ENCODE assay signal across 8 cellular contexts in the genomic region with DNA sequence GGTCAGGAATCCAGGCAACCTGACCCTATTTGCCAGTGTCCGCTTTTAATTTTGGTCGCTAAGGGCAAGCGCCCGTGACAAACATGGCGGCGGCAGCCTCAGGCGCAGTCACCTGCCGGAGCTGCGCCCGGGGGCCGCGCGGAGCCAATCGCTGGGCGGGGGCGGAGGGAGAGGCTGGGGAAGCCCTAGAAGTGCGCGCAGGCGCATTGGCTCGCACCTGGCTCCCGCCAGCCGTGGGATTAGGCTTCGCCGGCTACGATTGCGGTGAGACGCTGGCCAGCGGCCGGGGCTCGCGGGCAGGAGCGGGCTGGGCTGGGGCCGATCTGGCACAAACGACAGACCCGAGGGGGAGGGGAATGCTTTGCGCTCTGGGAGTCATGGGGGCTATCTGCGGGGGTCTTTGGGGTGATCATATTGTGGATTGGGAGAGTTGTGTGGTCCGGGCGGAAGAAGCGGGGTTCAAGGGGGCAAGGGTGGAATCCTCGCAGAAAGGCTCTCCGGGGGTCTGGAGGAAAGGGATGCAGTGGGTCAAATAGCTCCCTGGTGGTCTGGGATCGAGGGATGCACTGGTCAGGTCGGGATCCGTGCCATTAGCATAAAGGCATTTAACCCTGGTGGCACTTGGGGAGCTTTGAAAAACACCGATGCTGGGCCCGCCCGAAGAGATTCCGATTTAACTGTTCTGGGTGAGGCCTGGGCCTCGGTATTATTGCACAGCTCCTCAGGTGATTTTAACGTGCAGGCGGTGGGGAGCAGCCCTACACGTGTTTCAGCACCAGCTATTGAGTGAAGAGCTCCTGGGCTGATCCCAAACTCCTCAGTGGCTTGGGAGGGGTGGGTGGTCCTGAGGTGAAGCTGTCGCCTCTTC. TPM values are rescaled to one million over a fixed set of nuclear protein-coding genes. Genes with fewer than 3 reads are reported as not detected.
DNase-seq lines count a peak whose midpoint lies in the region; ATAC-seq and TF ChIP-seq lines count a peak whose summit lies in the region.

No MANE protein-coding gene starts in this region.

- H3K27me3 ChIP-seq in GM06990 (replicated peaks; ENCODE audit: control insufficient read depth, insufficient read depth, low read length) = no peaks in the 10 kb centered on the region
- H3K27me3 ChIP-seq in adipocyte (replicated peaks; ENCODE audit: control insufficient read depth, insufficient read depth, low read length) = peaks cover 32% of the 10 kb centered on the region
- H3K27me3 ChIP-seq in heart left ventricle = no peaks in the 10 kb centered on the region
- H3K27me3 ChIP-seq in upper lobe of right lung = no peaks in the 10 kb centered on the region

- H3K4me1 ChIP-seq in adipocyte (ENCODE audit: control insufficient read depth, insufficient read depth, low read length) (peaks cover 7% of the 10 kb centered on the region), heart left ventricle (peaks cover 0 to 29% (median 14%) of the 10 kb centered on the region in 12 donors), upper lobe of right lung (peaks cover 14% of the 10 kb centered on the region)

- TF ChIP-seq POLR2A in heart left ventricle (IDR thresholded peaks at IDR 0.05) = peak in 1 of 2 donors; percentile 58

- H3K9me3 ChIP-seq in adipocyte (ENCODE audit: control insufficient read depth, low read length) (no peaks in the 10 kb centered on the region), heart left ventricle (no peaks in the 10 kb centered on the region), upper lobe of right lung (no peaks in the 10 kb centered on the region)

- H3K36me3 ChIP-seq in GM06990 (ENCODE audit: control insufficient read depth, insufficient read depth, low read length) (no peaks in the 10 kb centered on the region), adipocyte (ENCODE audit: control insufficient read depth, insufficient read depth, low read length, severe bottlenecking) (no peaks in the 10 kb centered on the region), heart left ventricle (no peaks in the 10 kb centered on the region), upper lobe of right lung (no peaks in the 10 kb centered on the region)

- WGBS in heart left ventricle, 4 donors = 5% methylated on average over 39 to 54 of the region's 54 CpGs

- DNase-seq in GM06990 (ENCODE audit: extremely low read depth, insufficient read length) = peak; percentile 93
- peak; percentile 69 for DNase-seq in NCI-H128 (lab: John Stamatoyannopoulos, UW; ENCODE audit: unreplicated experiment)
- peak; percentile 31 to 72 for DNase-seq in SW 1271 (lab: John Stamatoyannopoulos, UW)
- DNase-seq in adipocyte (ENCODE audit: low read depth) = peak; percentile 85
- peak; percentile 91 to 97 (median 93) for DNase-seq in heart left ventricle
- DNase-seq in posterior vena cava (ENCODE audit: low spot score) = peak; percentile 96
- DNase-seq in upper lobe of right lung = peak; percentile 98

- intact Hi-C loops in heart left ventricle (cut with DNase I) (loop anchor here in 1 of 10 donors (5.0 kb wide), 1 partner anchor 39 kb away; a partner anchor contains a TSS), posterior vena cava (cut with DNase I) (no loop called here), upper lobe of right lung (cut with DNase I) (no loop called here)

- H3K4me3 ChIP-seq in GM06990 (replicated peaks; ENCODE audit: low read depth, low read length) (peak overlapping the region; percentile 47), adipocyte (ENCODE audit: low read length) (peak overlapping the region; percentile 72), heart left ventricle (peak overlapping the region; percentile 29 to 87 (median 60)), upper lobe of right lung (peak overlapping the region; percentile 68)

- H3K27ac ChIP-seq in heart left ventricle (peak overlapping the region in 7 of 12 donors; percentile 0 to 62 (median 22)), upper lobe of right lung (peak overlapping the region; percentile 36)

- no peak for TF ChIP-seq CTCF in GM06990 (IDR thresholded peaks at IDR 0.05; ENCODE audit: insufficient read depth, low read length, poor library complexity, severe bottlenecking)
- TF ChIP-seq CTCF in heart left ventricle (IDR thresholded peaks at IDR 0.05) = no peak
- no peak for TF ChIP-seq CTCF in upper lobe of right lung (IDR thresholded peaks at IDR 0.05)

- peak overlapping the region; percentile 45 for H3K9ac ChIP-seq in adipocyte (ENCODE audit: low read length)

- ATAC-seq in HG02610 (IDR thresholded peaks at IDR 0.05; ENCODE audit: unreplicated experiment) (peak; percentile 81), heart left ventricle (peak; percentile 90 to 99 (median 96)), upper lobe of right lung (peak; percentile 97)

RNA-seq across cellular contexts. Expression of a gene that starts 10.1 kb away (rescaled TPM):
- total RNA-seq in heart left ventricle (under 1 TPM in 2 of 9 donors, not detected in 7; 0.18 to 0.21 TPM), posterior vena cava (not detected), upper lobe of right lung (3.1 TPM)
- not detected for polyA plus RNA-seq in heart left ventricle

RNA-seq across cellular contexts. Expression of a gene that starts 29.0 kb away (rescaled TPM):
- total RNA-seq in heart left ventricle (100 to 1,000 TPM in 1 of 9 donors, 10 to 100 TPM in 8; 62.0 to 107 (median 79.2) TPM), posterior vena cava (10 to 100 TPM; 35.7 to 40.9 TPM), upper lobe of right lung (44.8 TPM)
- 10 to 100 TPM; 73.4 to 81.2 TPM for polyA plus RNA-seq in heart left ventricle

RNA-seq across cellular contexts. Expression of a gene that starts 40.8 kb away (rescaled TPM):
- 10 to 100 TPM in 6 of 9 donors, 1 to 10 TPM in 3; 6.6 to 13.9 (median 10.2) TPM for total RNA-seq in heart left ventricle
- polyA plus RNA-seq in heart left ventricle = 10 to 100 TPM in 1 of 2 donors, 1 to 10 TPM in 1; 9.9 to 20.0 TPM
- total RNA-seq in posterior vena cava = 10 to 100 TPM; 10.8 to 12.4 TPM
- total RNA-seq in upper lobe of right lung = 16.0 TPM

RNA-seq across cellular contexts. Expression of a gene that starts 41.1 kb away (rescaled TPM):
- total RNA-seq in heart left ventricle = 100 to 1,000 TPM; 103 to 175 (median 119) TPM
- 100 to 1,000 TPM; 100 to 156 TPM for polyA plus RNA-seq in heart left ventricle
- total RNA-seq in posterior vena cava = 100 to 1,000 TPM; 102 to 107 TPM
- total RNA-seq in upper lobe of right lung = 92.5 TPM

RNA-seq across cellular contexts. Expression of a gene that starts 42.4 kb away (rescaled TPM):
- total RNA-seq in heart left ventricle = 10 to 100 TPM in 1 of 9 donors, 1 to 10 TPM in 8; 5.8 to 12.7 (median 7.7) TPM
- polyA plus RNA-seq in heart left ventricle = 1 to 10 TPM; 3.7 to 5.3 TPM
- 10 to 100 TPM; 10.4 to 11.3 TPM for total RNA-seq in posterior vena cava
- total RNA-seq in upper lobe of right lung = 13.5 TPM

Comparison
In these comparisons a context has a peak if more than half of its experiments do, and no peak if none do; other contexts are left out.
1. Peak in every context shown above with its lines: DNase-seq, ATAC-seq, H3K4me3 ChIP-seq and H3K27ac ChIP-seq.